In genomic region chr6:113873043-113873667, GRCh38 we compare ENCODE assay signal across 1 cellular context.
TF ChIP-seq lines count a peak whose summit lies in the region.

No MANE protein-coding gene starts in this region.

TF ChIP-seq in HepG2, 621 proteins besides CTCF, POLR2A, EP300 and RAD21 (continued from another document and continues in another):
- TF ChIP-seq CERS6 (CRISPR knock-in tag; IDR thresholded peaks at IDR 0.05) = no peak
- TF ChIP-seq ZNF564 (CRISPR knock-in tag; IDR thresholded peaks at IDR 0.05) = no peak
- no peak for TF ChIP-seq NFYC (CRISPR knock-in tag; IDR thresholded peaks at IDR 0.05)
- TF ChIP-seq ZNF232 (CRISPR knock-in tag; IDR thresholded peaks at IDR 0.05; ENCODE audit: borderline replicate concordance) = no peak
- no peak for TF ChIP-seq FOSL1 (CRISPR knock-in tag; IDR thresholded peaks at IDR 0.05; ENCODE audit: borderline replicate concordance)
- TF ChIP-seq ZNF674 (CRISPR knock-in tag; IDR thresholded peaks at IDR 0.05; ENCODE audit: low read depth) = no peak
- no peak for TF ChIP-seq MEIS2 (CRISPR knock-in tag; IDR thresholded peaks at IDR 0.05)
- no peak for TF ChIP-seq PLSCR1 (CRISPR knock-in tag; IDR thresholded peaks at IDR 0.05; ENCODE audit: borderline replicate concordance)
- no peak for TF ChIP-seq THAP9 (CRISPR knock-in tag; IDR thresholded peaks at IDR 0.05; ENCODE audit: borderline replicate concordance)
- TF ChIP-seq PHF20 (CRISPR knock-in tag; IDR thresholded peaks at IDR 0.05) = no peak
- no peak for TF ChIP-seq THAP8 (CRISPR knock-in tag; IDR thresholded peaks at IDR 0.05; ENCODE audit: borderline replicate concordance)
- no peak for TF ChIP-seq ZNF737 (CRISPR knock-in tag; IDR thresholded peaks at IDR 0.05; ENCODE audit: borderline replicate concordance)
- no peak for TF ChIP-seq UBTF (CRISPR knock-in tag; IDR thresholded peaks at IDR 0.05)
- no peak for TF ChIP-seq PHF21A (CRISPR knock-in tag; IDR thresholded peaks at IDR 0.05)
- TF ChIP-seq TBP (CRISPR knock-in tag; IDR thresholded peaks at IDR 0.05) = no peak
- TF ChIP-seq U2AF2 (IDR thresholded peaks at IDR 0.05; ENCODE audit: low read depth, low read length) = no peak
- no peak for TF ChIP-seq CBX2 (IDR thresholded peaks at IDR 0.05; ENCODE audit: low read depth, low read length)
- no peak for TF ChIP-seq CBX2 (CRISPR knock-in tag; IDR thresholded peaks at IDR 0.05; ENCODE audit: low read depth)
- no peak for TF ChIP-seq HNRNPK (IDR thresholded peaks at IDR 0.05; ENCODE audit: low read depth, low read length, poor library complexity, severe bottlenecking)
- no peak for TF ChIP-seq KDM5B (CRISPR knock-in tag; IDR thresholded peaks at IDR 0.05; ENCODE audit: borderline replicate concordance)
- 0 out of 2 replicates have a peak, but pooled peaks have one; percentile 36 for TF ChIP-seq ZNF709 (CRISPR knock-in tag; IDR thresholded peaks at IDR 0.05)
- no peak for TF ChIP-seq JDP2 (CRISPR knock-in tag; IDR thresholded peaks at IDR 0.05; ENCODE audit: borderline replicate concordance)
- no peak for TF ChIP-seq CENPBD1 (CRISPR knock-in tag; IDR thresholded peaks at IDR 0.05; ENCODE audit: borderline replicate concordance, low read depth)
- TF ChIP-seq REL (CRISPR knock-in tag; conservative IDR thresholded peaks at IDR 0.05) = no peak
- no peak for TF ChIP-seq SMC3 (IDR thresholded peaks at IDR 0.05; ENCODE audit: low read length)
- TF ChIP-seq XRCC5 (optimal IDR thresholded peaks at IDR 0.05; ENCODE audit: low read length) = peak; percentile 67
- TF ChIP-seq NAIF1 (CRISPR knock-in tag; IDR thresholded peaks at IDR 0.05; ENCODE audit: borderline replicate concordance) = no peak
- TF ChIP-seq ZKSCAN5 (CRISPR knock-in tag; IDR thresholded peaks at IDR 0.05) = no peak
- TF ChIP-seq ZNF451 (CRISPR knock-in tag; IDR thresholded peaks at IDR 0.05) = no peak
- peak; percentile 41; the same call in 1 of the 2 replicates for TF ChIP-seq FOXP4 (CRISPR knock-in tag; IDR thresholded peaks at IDR 0.05)
- TF ChIP-seq ZBTB20 (CRISPR knock-in tag; IDR thresholded peaks at IDR 0.05; ENCODE audit: borderline replicate concordance, low read depth) = peak; percentile 46; the same call in 1 of the 2 replicates
- TF ChIP-seq ZNF333 (CRISPR knock-in tag; IDR thresholded peaks at IDR 0.05; ENCODE audit: borderline replicate concordance) = no peak
- no peak for TF ChIP-seq ADNP (CRISPR knock-in tag; IDR thresholded peaks at IDR 0.05)
- TF ChIP-seq ZBTB46 (CRISPR knock-in tag; IDR thresholded peaks at IDR 0.05; ENCODE audit: borderline replicate concordance) = no peak
- TF ChIP-seq ZNF282 (IDR thresholded peaks at IDR 0.05; ENCODE audit: partially characterized antibody) = no peak
- TF ChIP-seq SATB2 (CRISPR knock-in tag; IDR thresholded peaks at IDR 0.05) = no peak
- no peak for TF ChIP-seq NFIB (CRISPR knock-in tag; IDR thresholded peaks at IDR 0.05; ENCODE audit: borderline replicate concordance)
- TF ChIP-seq HMGXB4 (CRISPR knock-in tag; IDR thresholded peaks at IDR 0.05; ENCODE audit: borderline replicate concordance in 1 of 2, low read depth in 1 of 2) = peak; percentile 29 to 66; a peak in 3 of 4 replicates
- TF ChIP-seq SAP130 (CRISPR knock-in tag; IDR thresholded peaks at IDR 0.05; ENCODE audit: low read depth) = no peak; the same call in 1 of the 2 replicates
- TF ChIP-seq SALL1 (CRISPR knock-in tag; IDR thresholded peaks at IDR 0.05) = peak; percentile 75
- TF ChIP-seq MTA3 (CRISPR knock-in tag; IDR thresholded peaks at IDR 0.05) = no peak
- no peak for TF ChIP-seq BRD4 (CRISPR knock-in tag; IDR thresholded peaks at IDR 0.05)
- no peak for TF ChIP-seq ZNF720 (CRISPR knock-in tag; IDR thresholded peaks at IDR 0.05)
- TF ChIP-seq PRMT3 (CRISPR knock-in tag; IDR thresholded peaks at IDR 0.05; ENCODE audit: borderline replicate concordance, low read depth) = no peak
- no peak for TF ChIP-seq TMF1 (CRISPR knock-in tag; IDR thresholded peaks at IDR 0.05; ENCODE audit: low read depth)
- no peak for TF ChIP-seq ZBTB7A (CRISPR knock-in tag; IDR thresholded peaks at IDR 0.05)
- TF ChIP-seq NR2C2 (CRISPR knock-in tag; IDR thresholded peaks at IDR 0.05; ENCODE audit: borderline replicate concordance) = peak; percentile 69; the same call in 1 of the 2 replicates
- TF ChIP-seq MXD4 (CRISPR knock-in tag; IDR thresholded peaks at IDR 0.05) = no peak
- TF ChIP-seq NFIC (IDR thresholded peaks at IDR 0.05; ENCODE audit: low read length) = peak; percentile 66; the same call in 1 of the 2 replicates
- TF ChIP-seq ASH2L (IDR thresholded peaks at IDR 0.05; ENCODE audit: insufficient read length, low read depth, low read length) = peak; percentile 65
- TF ChIP-seq ZFP91 (CRISPR knock-in tag; IDR thresholded peaks at IDR 0.05; ENCODE audit: borderline replicate concordance) = no peak
- no peak for TF ChIP-seq AGO2 (optimal IDR thresholded peaks at IDR 0.05; ENCODE audit: low read depth, low read length)
- TF ChIP-seq ATAD3A (CRISPR knock-in tag; IDR thresholded peaks at IDR 0.05) = no peak
- TF ChIP-seq ATM (IDR thresholded peaks at IDR 0.05; ENCODE audit: borderline replicate concordance) = no peak
- TF ChIP-seq SNAPC5 (CRISPR knock-in tag; IDR thresholded peaks at IDR 0.05; ENCODE audit: borderline replicate concordance) = no peak
